ENCODE assay signal across 8 cellular contexts in the genomic region with DNA sequence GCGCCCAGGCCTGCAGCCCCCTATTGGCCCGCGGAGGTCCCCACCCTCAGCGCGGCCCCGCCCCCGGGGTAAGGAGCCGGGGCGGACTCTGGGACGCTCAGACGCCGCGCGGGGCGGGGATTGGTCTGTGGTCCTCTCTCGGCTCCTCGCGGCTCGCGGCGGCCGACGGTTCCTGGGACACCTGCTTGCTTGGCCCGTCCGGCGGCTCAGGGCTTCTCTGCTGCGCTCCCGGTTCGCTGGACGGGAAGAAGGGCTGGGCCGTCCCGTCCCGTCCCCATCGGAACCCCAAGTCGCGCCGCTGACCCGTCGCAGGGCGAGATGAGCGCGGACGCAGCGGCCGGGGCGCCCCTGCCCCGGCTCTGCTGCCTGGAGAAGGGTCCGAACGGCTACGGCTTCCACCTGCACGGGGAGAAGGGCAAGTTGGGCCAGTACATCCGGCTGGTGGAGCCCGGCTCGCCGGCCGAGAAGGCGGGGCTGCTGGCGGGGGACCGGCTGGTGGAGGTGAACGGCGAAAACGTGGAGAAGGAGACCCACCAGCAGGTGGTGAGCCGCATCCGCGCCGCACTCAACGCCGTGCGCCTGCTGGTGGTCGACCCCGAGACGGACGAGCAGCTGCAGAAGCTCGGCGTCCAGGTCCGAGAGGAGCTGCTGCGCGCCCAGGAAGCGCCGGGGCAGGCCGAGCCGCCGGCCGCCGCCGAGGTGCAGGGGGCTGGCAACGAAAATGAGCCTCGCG. TPM values are rescaled to one million over a fixed set of nuclear protein-coding genes. Genes with fewer than 3 reads are reported as not detected.
DNase-seq lines count a peak whose midpoint lies in the region; ATAC-seq and TF ChIP-seq lines count a peak whose summit lies in the region.

A gene (plus strand): TSS at position 100 of the 733 bp plus-strand sequence. CDS start 219 bp downstream, at position 319.

- H3K27me3 ChIP-seq in HL-60 (ENCODE audit: insufficient read depth, poor library complexity, severe bottlenecking) = no peaks in the 10 kb centered on the region
- H3K27me3 ChIP-seq in OCI-LY3 (ENCODE audit: low read depth, low read length) = peaks cover 3% of the 10 kb centered on the region; the same call in 1 of the 2 replicates

- peak within 1 kb of the TSS; percentile 92 for H3K9ac ChIP-seq in OCI-LY3 (ENCODE audit: low read length)

- H3K4me2 ChIP-seq in OCI-LY3 (ENCODE audit: low read length) = peak within 1 kb of the TSS; percentile 87

- H3K27ac ChIP-seq in HL-60 (replicated peaks) (peak within 1 kb of the TSS; percentile 83), OCI-LY3 (ENCODE audit: low read length) (peak within 1 kb of the TSS; percentile 25; the same call in 1 of the 2 replicates)

- H3K79me2 ChIP-seq in OCI-LY3 (ENCODE audit: low read length) = peaks cover 28% of the 10 kb centered on the region

- no peaks in the 10 kb centered on the region for H3K9me3 ChIP-seq in OCI-LY3 (ENCODE audit: insufficient read depth, low read length)

- H3K4me1 ChIP-seq in OCI-LY3 (ENCODE audit: low read length) = peaks cover 13% of the 10 kb centered on the region

- no peak within 1 kb of the TSS for H2AFZ ChIP-seq in OCI-LY3 (ENCODE audit: low read depth, low read length)

- H3K36me3 ChIP-seq in OCI-LY3 (replicated peaks; ENCODE audit: low read depth, low read length) = no peaks in the 10 kb centered on the region

- DNase-seq in CMK (ENCODE audit: low read depth) (peak; percentile 62), HL-60 (ENCODE audit: low read depth in 1 of 2, low spot score in 1 of 2) (peak; percentile 67 to 90), activated T-cell treated with anti-CD3 and anti-CD28 coated beads for 48 hours (ENCODE audit: low read depth) (peak; percentile 98), myocyte (ENCODE audit: low read depth) (peak; percentile 95)
- DNase-seq in stimulated activated CD8-positive, alpha-beta memory T cell treated with anti-CD3 and anti-CD28 coated beads, Interleukin-7, amount 100 ng/mL, for 48 hours (ENCODE audit: extremely low read depth in 1 of 2, low read depth in 1 of 2) = peak; percentile 90 to 94

- peaks cover 8% of the 10 kb centered on the region; the same call in 1 of the 2 replicates for H4K20me1 ChIP-seq in OCI-LY3 (ENCODE audit: insufficient read depth, low read length)

- no peak for TF ChIP-seq CTCF in HL-60 (IDR thresholded peaks at IDR 0.05; ENCODE audit: insufficient read depth, low read length)
- 0 out of 2 replicates have a peak, but pooled peaks have one; percentile 13 for TF ChIP-seq CTCF in OCI-LY3 (IDR thresholded peaks at IDR 0.05; ENCODE audit: low read depth, low read length)

- ATAC-seq in GM19452 (IDR thresholded peaks at IDR 0.05; ENCODE audit: unreplicated experiment) (peak; percentile 87), esophagus mucosa (peak; percentile 87)

- H3K4me3 ChIP-seq in HL-60 (replicated peaks; ENCODE audit: insufficient read depth, low read length) (peak within 1 kb of the TSS; percentile 93), OCI-LY3 (ENCODE audit: low read length) (peak within 1 kb of the TSS; percentile 94)

RNA-seq across cellular contexts. Expression of the gene that starts here (rescaled TPM):
- total RNA-seq in esophagus mucosa (297 TPM), myocyte (54.0 and 63.8 TPM in 2 replicates)
- polyA plus RNA-seq in myocyte (2012) = 82.5 TPM

Comparison
In these comparisons a context has a peak if more than half of its experiments do, and no peak if none do; other contexts are left out.
1. Peak in every context shown above with its lines: DNase-seq, ATAC-seq, H3K4me3 ChIP-seq and H3K27ac ChIP-seq.